19 cellular contexts compared by ENCODE assay signal in genomic region chr14:73166399-73166798, GRCh38.
"Had no signal": no experiment of that assay in that cellular context is flagged by ENCODE, and none has a peak within 500 bp of the region (broad histone marks: within the 10 kb centered on the region; RNA-seq: fewer than 3 reads in every experiment).

No MANE protein-coding gene starts in this region.

- H3K9me3 ChIP-seq: esophagus muscularis mucosa, gastroesophageal sphincter, mucosa of descending colon, pancreas, stomach, thyroid gland, uterus had no signal

- ATAC-seq: gastroesophageal sphincter; left lobe of liver; mucosa of descending colon; naive thymus-derived CD8-positive, alpha-beta T cell; pancreas; right cardiac atrium had no signal

- H3K27ac ChIP-seq: epithelial cell of prostate, esophagus muscularis mucosa, gastroesophageal sphincter, pancreas, stomach, thyroid gland, uterus had no signal

- H3K36me3 ChIP-seq: uterus had no signal

- H3K4me3 ChIP-seq: esophagus muscularis mucosa, gastroesophageal sphincter, mucosa of descending colon, pancreas, stomach, thyroid gland, uterus had no signal

- FAIRE-seq: endometrium, pancreas, small intestine had no signal

- DNase-seq: cortex of kidney; effector memory CD4-positive, alpha-beta T cell; glutamatergic neuron; immature natural killer cell; mucosa of descending colon; naive thymus-derived CD8-positive, alpha-beta T cell; pancreas; right cardiac atrium; small intestine; stimulated activated CD4-positive, alpha-beta T cell treated with anti-CD3 and anti-CD28 coated beads, Interleukin-12 subunit alpha, Interleukin-12 subunit beta, amount 100 ng/mL, for 4 hours; stimulated activated naive CD4-positive, alpha-beta T cell; stomach; thyroid gland; uterus had no signal

- H3K27me3 ChIP-seq: esophagus muscularis mucosa, gastroesophageal sphincter, pancreas, stomach, thyroid gland, uterus had no signal

- H3K4me1 ChIP-seq: esophagus muscularis mucosa, gastroesophageal sphincter, pancreas, thyroid gland, uterus had no signal
